In the genomic region with DNA sequence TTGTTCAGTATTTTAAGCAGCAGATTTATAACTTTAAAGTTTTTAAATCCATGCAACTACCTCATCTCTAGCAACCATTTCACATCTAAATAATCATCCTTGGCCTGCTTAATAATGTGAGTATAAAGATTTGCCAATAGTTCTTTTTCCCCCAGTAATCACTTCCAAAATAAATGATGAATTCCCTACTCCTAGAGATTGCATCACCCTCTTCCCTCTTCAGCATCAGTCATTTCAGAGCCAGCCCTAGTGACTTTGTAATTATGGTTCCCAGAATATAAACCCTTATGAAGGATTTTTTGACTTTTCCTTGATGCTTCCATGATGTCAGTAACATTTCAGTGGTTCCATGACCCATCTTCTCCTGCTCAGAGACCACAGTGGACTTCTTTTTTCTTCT, we compare ENCODE assay signal across 20 cellular contexts. TPM values are rescaled to one million over a fixed set of nuclear protein-coding genes. Genes with fewer than 3 reads are reported as not detected.
DNase-seq lines count a peak whose midpoint lies in the region; ATAC-seq and TF ChIP-seq lines count a peak whose summit lies in the region.
"Had no signal": no experiment of that assay in that cellular context is flagged by ENCODE, and none has a peak within 500 bp of the region (broad histone marks: within the 10 kb centered on the region; RNA-seq: fewer than 3 reads in every experiment).

No MANE protein-coding gene starts in this region.

- no peaks in the 10 kb centered on the region for H3K27me3 Mint-ChIP-seq in activated naive CD8-positive, alpha-beta T cell treated with anti-CD3 and anti-CD28 coated beads, Interleukin-2, amount 10 ng/mL, durations not matched to agents 7 days and 5 days
- H3K27me3 Mint-ChIP-seq in activated naive CD8-positive, alpha-beta T cell treated with anti-CD3 and anti-CD28 coated beads for 36 hours: no peaks in the 10 kb centered on the region
- no peaks in the 10 kb centered on the region for H3K27me3 Mint-ChIP-seq in nephron (ENCODE audit: low read depth)
- H3K27me3 Mint-ChIP-seq: activated naive CD4-positive, alpha-beta T cell treated with anti-CD3 and anti-CD28 coated beads, Interleukin-2, amount 50 U/mL, for 24 hours; progenitor cell of endocrine pancreas had no signal

- TF ChIP-seq CTCF in nephron (IDR thresholded peaks at IDR 0.05; ENCODE audit: unreplicated experiment in 3 of 3): no peak
- no peak for TF ChIP-seq CTCF in upper lobe of right lung (IDR thresholded peaks at IDR 0.05)

- H3K36me3 Mint-ChIP-seq in activated naive CD8-positive, alpha-beta T cell treated with anti-CD3 and anti-CD28 coated beads, Interleukin-2, amount 10 ng/mL, durations not matched to agents 7 days and 5 days: peaks cover 66% of the 10 kb centered on the region
- H3K36me3 Mint-ChIP-seq in activated naive CD8-positive, alpha-beta T cell treated with anti-CD3 and anti-CD28 coated beads for 36 hours: peaks cover 59% of the 10 kb centered on the region
- peaks cover 32% of the 10 kb centered on the region for H3K36me3 Mint-ChIP-seq in nephron (ENCODE audit: low read depth)

- no peaks in the 10 kb centered on the region for H3K36me3 ChIP-seq in upper lobe of right lung

- no peak for DNase-seq in activated naive CD8-positive, alpha-beta T cell treated with anti-CD3 and anti-CD28 coated beads, Interleukin-2, amount 10 ng/mL, durations not matched to agents 7 days and 5 days
- DNase-seq in activated naive CD8-positive, alpha-beta T cell treated with anti-CD3 and anti-CD28 coated beads for 36 hours: no peak
- DNase-seq in fibroblast of gingiva (ENCODE audit: low read depth): peak; percentile 78
- no peak for DNase-seq in upper lobe of right lung
- no peak for DNase-seq in DMS79 treated with DMSO at 0.1 percent for 48 hours (lab: John Stamatoyannopoulos, UW)
- no peak for DNase-seq in COLO829 (ENCODE audit: low spot score)
- DNase-seq: activated CD4-positive, CD25-positive, alpha-beta regulatory T cell treated with anti-CD3 and anti-CD28 coated beads, Interleukin-2, amount 50 U/mL, for 72 hours; activated CD8-positive, alpha-beta memory T cell treated with anti-CD3 and anti-CD28 coated beads, Interleukin-2, amount 50 U/mL, for 4 hours; Caco-2; cortex of kidney; H9; midbrain; NCI-H1694 treated with DMSO at 0.1 percent for 48 hours; NCI-H774; stimulated activated CD4-positive, alpha-beta T cell treated with anti-CD3 and anti-CD28 coated beads, Interleukin-4, amount 100 ng/mL, for 1 hour had no signal

- H3K27ac ChIP-seq in upper lobe of right lung: peak overlapping the region; percentile 38
- H3K27ac ChIP-seq: HL-60 had no signal

- peaks cover 7% of the 10 kb centered on the region for H3K9me3 ChIP-seq in upper lobe of right lung

- ATAC-seq in activated naive CD8-positive, alpha-beta T cell treated with anti-CD3 and anti-CD28 coated beads, Interleukin-2, amount 10 ng/mL, durations not matched to agents 7 days and 5 days (ENCODE audit: low read depth): no peak
- ATAC-seq in upper lobe of right lung (no peak), HG02870 (IDR thresholded peaks at IDR 0.05; ENCODE audit: unreplicated experiment) (no peak)

- H3K9me3 Mint-ChIP-seq in activated naive CD8-positive, alpha-beta T cell treated with anti-CD3 and anti-CD28 coated beads, Interleukin-2, amount 10 ng/mL, durations not matched to agents 7 days and 5 days: peaks cover 14% of the 10 kb centered on the region
- H3K9me3 Mint-ChIP-seq in activated naive CD8-positive, alpha-beta T cell treated with anti-CD3 and anti-CD28 coated beads for 36 hours: peaks cover 10% of the 10 kb centered on the region
- peaks cover 7% of the 10 kb centered on the region for H3K9me3 Mint-ChIP-seq in nephron

- H3K27me3 ChIP-seq in upper lobe of right lung: no peaks in the 10 kb centered on the region

- H3K4me1 ChIP-seq in upper lobe of right lung: no peaks in the 10 kb centered on the region
- H3K4me1 ChIP-seq: Caco-2 had no signal

- peak overlapping the region; percentile 27 for H3K27ac Mint-ChIP-seq in activated naive CD8-positive, alpha-beta T cell treated with anti-CD3 and anti-CD28 coated beads, Interleukin-2, amount 10 ng/mL, durations not matched to agents 7 days and 5 days
- H3K27ac Mint-ChIP-seq in activated naive CD8-positive, alpha-beta T cell treated with anti-CD3 and anti-CD28 coated beads for 36 hours: no peak overlapping the region
- H3K27ac Mint-ChIP-seq in nephron: peak overlapping the region in 2 of 3 experiments; percentile 37 to 62
- H3K27ac Mint-ChIP-seq: activated naive CD4-positive, alpha-beta T cell treated with anti-CD3 and anti-CD28 coated beads, Interleukin-2, amount 50 U/mL, for 24 hours had no signal

- H3K4me3 Mint-ChIP-seq in activated naive CD8-positive, alpha-beta T cell treated with anti-CD3 and anti-CD28 coated beads, Interleukin-2, amount 10 ng/mL, durations not matched to agents 7 days and 5 days: no peak overlapping the region
- no peak overlapping the region for H3K4me3 Mint-ChIP-seq in activated naive CD8-positive, alpha-beta T cell treated with anti-CD3 and anti-CD28 coated beads for 36 hours
- H3K4me3 Mint-ChIP-seq in nephron: no peak overlapping the region
- H3K4me3 Mint-ChIP-seq: activated naive CD4-positive, alpha-beta T cell treated with anti-CD3 and anti-CD28 coated beads, Interleukin-2, amount 50 U/mL, for 24 hours; H9 had no signal

- intact Hi-C loops in upper lobe of right lung (cut with DNase I): no loop called here

- H3K4me3 ChIP-seq in upper lobe of right lung: no peak overlapping the region

- peaks cover 22% of the 10 kb centered on the region for H3K4me1 Mint-ChIP-seq in activated naive CD8-positive, alpha-beta T cell treated with anti-CD3 and anti-CD28 coated beads, Interleukin-2, amount 10 ng/mL, durations not matched to agents 7 days and 5 days
- peaks cover 5% of the 10 kb centered on the region for H3K4me1 Mint-ChIP-seq in activated naive CD8-positive, alpha-beta T cell treated with anti-CD3 and anti-CD28 coated beads for 36 hours
- H3K4me1 Mint-ChIP-seq in nephron: peaks cover 25% of the 10 kb centered on the region
- H3K4me1 Mint-ChIP-seq: activated naive CD4-positive, alpha-beta T cell treated with anti-CD3 and anti-CD28 coated beads, Interleukin-2, amount 50 U/mL, for 24 hours had no signal

- POLR2A ChIA-PET in activated naive CD8-positive, alpha-beta T cell treated with anti-CD3 and anti-CD28 coated beads, Interleukin-2, amount 10 ng/mL, durations not matched to agents 7 days and 5 days (lab: Charles Lee): no interaction called here

RNA-seq across cellular contexts. Expression of a gene that starts 36.3 kb away (rescaled TPM):
- 1 to 10 TPM; 2.0 to 2.4 TPM for total RNA-seq in activated naive CD8-positive, alpha-beta T cell treated with anti-CD3 and anti-CD28 coated beads, Interleukin-2, amount 10 ng/mL, durations not matched to agents 7 days and 5 days
- total RNA-seq in activated naive CD8-positive, alpha-beta T cell treated with anti-CD3 and anti-CD28 coated beads for 36 hours: under 1 TPM; 0.35 to 0.48 TPM
- total RNA-seq in upper lobe of right lung: 43.2 TPM

Comparison
In these comparisons a context has a peak if more than half of its experiments do, and no peak if none do; other contexts are left out.
1. RNA of a gene that starts 36.3 kb away (total RNA-seq): 43.2 TPM in upper lobe of right lung (single experiment); 2.0 to 2.4 TPM in activated naive CD8-positive, alpha-beta T cell treated with anti-CD3 and anti-CD28 coated beads, Interleukin-2, amount 10 ng/mL, durations not matched to agents 7 days and 5 days and 0.35 to 0.48 TPM in activated naive CD8-positive, alpha-beta T cell treated with anti-CD3 and anti-CD28 coated beads for 36 hours; every median in the first group is over 10 times any median in the second.